ENCODE assay signal across 26 cellular contexts in the genomic region with DNA sequence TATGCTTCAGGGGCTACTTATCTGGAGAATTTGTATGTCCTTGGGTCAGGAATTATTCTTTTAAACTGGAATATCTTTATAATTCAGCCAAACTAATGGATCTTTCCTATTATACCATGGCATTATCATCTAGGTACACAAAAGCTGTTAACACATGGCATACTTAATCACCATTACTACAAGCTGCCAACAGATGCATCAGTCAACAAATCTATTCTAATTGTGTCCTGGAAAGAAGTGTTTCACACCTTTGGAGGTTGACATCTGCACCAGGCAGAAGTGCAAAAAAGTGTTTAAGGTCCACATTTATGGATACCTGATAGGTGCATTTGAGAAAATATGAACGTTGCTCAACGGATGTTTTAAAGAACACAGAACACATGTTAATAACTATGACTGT.
"Had no signal": no experiment of that assay in that cellular context is flagged by ENCODE, and none has a peak within 500 bp of the region (broad histone marks: within the 10 kb centered on the region; RNA-seq: fewer than 3 reads in every experiment).

No MANE protein-coding gene starts in this region.

- ATAC-seq: activated CD4-positive, alpha-beta T cell treated with anti-CD3 and anti-CD28 coated beads for 36 hours; activated CD4-positive, CD25-positive, alpha-beta regulatory T cell treated with anti-CD3 and anti-CD28 coated beads, Interleukin-2, amount 50 U/mL, for 24 hours; activated CD8-positive, alpha-beta T cell treated with anti-CD3 and anti-CD28 coated beads, Interleukin-2, amount 10 ng/mL, durations not matched to agents 7 days and 5 days; K562; WTC11 had no signal

- H3K4me3 ChIP-seq: ascending aorta, cardiac muscle cell, K562, PC-9, SJCRH30, SK-N-MC had no signal

- H3K4me2 ChIP-seq: PC-9 had no signal

- H3K27ac ChIP-seq: ascending aorta, cardiac muscle cell, PC-9, RWPE1, SJCRH30, SK-N-MC had no signal

- DNase-seq: activated CD4-positive, alpha-beta T cell treated with anti-CD3 and anti-CD28 coated beads for 36 hours; activated CD4-positive, alpha-beta T cell treated with anti-CD3 and anti-CD28 coated beads, Interleukin-2, amount 10 ng/mL, durations not matched to agents 7 days and 5 days; activated CD4-positive, alpha-beta T cell treated with anti-CD3 and anti-CD28 coated beads, Interleukin-2, amount 50 U/mL, for 48 hours; activated CD8-positive, alpha-beta T cell treated with anti-CD3 and anti-CD28 coated beads, Interleukin-2, amount 10 ng/mL, durations not matched to agents 7 days and 5 days; activated gamma-delta T cell; activated naive CD4-positive, alpha-beta T cell treated with Interleukin-2 at 50 U/mL for 16 hours; activated naive CD8-positive, alpha-beta T cell treated with anti-CD3 and anti-CD28 coated beads, Interleukin-2, amount 10 ng/mL, durations not matched to agents 7 days and 5 days; activated T-cell treated with anti-CD3 and anti-CD28 coated beads, Interleukin-2, amount 50 U/mL, for 24 hours; amygdala; IMR-90; NCI-H1092 treated with DMSO at 0.1 percent for 48 hours; NCI-H1436; NCI-H1930; NCI-H345; NCI-H524 treated with DMSO at 0.1 percent for 48 hours; NCI-H774; PC-9; SHP77; SJCRH30 had no signal

- H3K36me3 ChIP-seq: ascending aorta, cardiac muscle cell, SJCRH30 had no signal

- H3K27me3 ChIP-seq: ascending aorta, cardiac muscle cell, SJCRH30 had no signal

- H3K9me3 ChIP-seq: ascending aorta, SJCRH30 had no signal

- H3K4me1 ChIP-seq: ascending aorta, SJCRH30 had no signal
